Comparison of ENCODE assay signal across 9 cellular contexts in the genomic region with DNA sequence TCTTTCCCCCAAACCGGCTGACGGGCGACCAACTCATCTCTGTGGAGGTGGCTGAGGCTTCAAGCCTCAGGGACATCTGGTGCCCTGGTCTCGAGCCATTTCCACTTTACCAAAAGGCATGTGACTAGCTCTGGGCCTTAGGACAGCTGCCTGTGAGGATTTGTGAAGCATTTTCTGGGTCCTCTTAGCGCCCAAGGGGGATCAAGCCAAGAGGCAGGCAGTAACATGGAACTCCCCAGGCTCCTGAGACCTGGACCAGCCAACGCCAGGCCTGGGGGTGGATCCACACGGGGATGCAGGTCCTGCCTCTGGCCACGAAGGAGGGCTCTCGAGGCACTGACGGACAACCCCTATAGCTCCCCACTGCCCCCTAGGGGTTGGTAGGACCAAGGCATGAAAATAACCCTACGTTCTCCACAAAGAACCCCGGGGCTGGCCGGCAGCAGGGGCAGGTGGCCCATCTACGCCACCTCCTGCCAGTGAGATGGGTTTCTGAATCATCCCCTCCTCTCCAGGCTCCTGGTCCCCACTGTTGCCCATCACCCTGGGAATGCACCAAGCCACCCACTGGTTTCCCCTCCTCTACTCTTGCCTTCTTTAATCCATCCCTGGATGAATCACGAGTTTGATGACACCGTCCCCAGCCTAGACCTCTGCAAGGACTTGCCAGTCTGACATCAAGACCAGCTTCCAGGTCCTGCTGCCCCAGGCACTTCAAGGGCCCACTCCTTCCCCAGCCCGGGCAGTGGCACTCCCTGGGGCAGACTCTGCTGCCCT. TPM values are rescaled to one million over a fixed set of nuclear protein-coding genes. Genes with fewer than 3 reads are reported as not detected.
DNase-seq lines count a peak whose midpoint lies in the region; ATAC-seq and TF ChIP-seq lines count a peak whose summit lies in the region.
"Had no signal": no experiment of that assay in that cellular context is flagged by ENCODE, and none has a peak within 500 bp of the region (broad histone marks: within the 10 kb centered on the region; RNA-seq: fewer than 3 reads in every experiment).

No MANE protein-coding gene starts in this region.

- no peaks in the 10 kb centered on the region for H3K4me1 Mint-ChIP-seq in HFFc6 (ENCODE audit: low read depth)
- H3K4me1 Mint-ChIP-seq: naive B cell had no signal

- H3K18ac ChIP-seq in trophoblast cell (ENCODE audit: low read length) = no peak overlapping the region

- H3K4me3 ChIP-seq in fibroblast of mammary gland (ENCODE audit: control insufficient read depth, low read depth, low read length) = no peak overlapping the region
- H3K4me3 ChIP-seq in trophoblast cell (ENCODE audit: low read depth, low read length) = no peak overlapping the region

- H4K91ac ChIP-seq in trophoblast cell (ENCODE audit: low read depth, low read length) = no peak overlapping the region

- H3K79me2 ChIP-seq in trophoblast cell (ENCODE audit: control insufficient read depth, insufficient read depth, low read length, poor library complexity) = no peaks in the 10 kb centered on the region

- no peak overlapping the region for H3K4me2 ChIP-seq in trophoblast cell (ENCODE audit: low read length)

- no peak overlapping the region for H2BK5ac ChIP-seq in trophoblast cell (ENCODE audit: low read depth, low read length, poor library complexity)

- ATAC-seq in HG03025 (IDR thresholded peaks at IDR 0.05; ENCODE audit: low FRiP score, unreplicated experiment) (no peak), HG02852 (IDR thresholded peaks at IDR 0.05; ENCODE audit: unreplicated experiment) (no peak), GM18868 (IDR thresholded peaks at IDR 0.05; ENCODE audit: unreplicated experiment) (no peak)

- no peak overlapping the region for H3K14ac ChIP-seq in trophoblast cell (ENCODE audit: low read length)

- no peaks in the 10 kb centered on the region for H3K27me3 ChIP-seq in trophoblast cell (ENCODE audit: insufficient read depth, low read length)

- no peak overlapping the region for H3K27ac ChIP-seq in trophoblast cell (ENCODE audit: low read depth, low read length)

- H3K27ac Mint-ChIP-seq in HFFc6 = no peak overlapping the region

- WGBS in trophoblast cell (ENCODE audit: extremely low coverage, insufficient coverage, insufficient read length) = no CpG with 5 or more reads among the region's 17 CpGs

- H3K4ac ChIP-seq in trophoblast cell (ENCODE audit: low read depth, low read length) = no peak overlapping the region

- no peaks in the 10 kb centered on the region for H3K9me3 Mint-ChIP-seq in HFFc6
- H3K9me3 Mint-ChIP-seq: naive B cell had no signal

- H3K36me3 ChIP-seq in trophoblast cell (ENCODE audit: control insufficient read depth in 1 of 2, insufficient read depth in 2 of 2, low read length in 2 of 2) = peaks cover 40% of the 10 kb centered on the region in 2 experiments

- peak; percentile 75 for TF ChIP-seq CTCF in HFFc6 (IDR thresholded peaks at IDR 0.05)
- TF ChIP-seq CTCF in fibroblast of mammary gland (conservative IDR thresholded peaks at IDR 0.05; ENCODE audit: control insufficient read depth, insufficient read depth, low read depth, low read length) = peak; percentile 56

- peak overlapping the region; percentile 22 for H4K12ac ChIP-seq in trophoblast cell (ENCODE audit: low read depth, low read length)

- H3K9me3 ChIP-seq in trophoblast cell (ENCODE audit: insufficient read depth, low read depth, low read length) = no peaks in the 10 kb centered on the region

- no peaks in the 10 kb centered on the region for H3K4me1 ChIP-seq in trophoblast cell (ENCODE audit: control insufficient read depth in 1 of 2, insufficient read depth in 2 of 2, low read length in 2 of 2)

- H3K23ac ChIP-seq in trophoblast cell (ENCODE audit: low read length) = no peak overlapping the region

- no peak overlapping the region for H4K8ac ChIP-seq in trophoblast cell (ENCODE audit: low read depth, low read length)

- H2BK12ac ChIP-seq in trophoblast cell (ENCODE audit: low read length) = no peak overlapping the region

- no peak overlapping the region for H2AK5ac ChIP-seq in trophoblast cell (ENCODE audit: low read length)

- H2AFZ ChIP-seq in trophoblast cell (ENCODE audit: insufficient read depth, low read length, poor library complexity) = no peak overlapping the region

- H3K9ac ChIP-seq in trophoblast cell (ENCODE audit: low read length) = no peak overlapping the region

- H2BK120ac ChIP-seq in trophoblast cell (ENCODE audit: insufficient read depth, low read length, poor library complexity) = no peak overlapping the region

- peak; percentile 46 for DNase-seq in COR-L47 (lab: John Stamatoyannopoulos, UW)
- no peak for DNase-seq in HFFc6
- DNase-seq in UCSD-AML1 (lab: John Stamatoyannopoulos, UW; ENCODE audit: unreplicated experiment) = peak; percentile 29
- DNase-seq in fibroblast of mammary gland (ENCODE audit: low read depth) = peak; percentile 62
- DNase-seq in trophoblast cell = peak; percentile 57 to 73
- DNase-seq: naive B cell had no signal

- peaks cover 3% of the 10 kb centered on the region for H3K27me3 Mint-ChIP-seq in HFFc6 (ENCODE audit: insufficient read depth)
- H3K27me3 Mint-ChIP-seq: naive B cell had no signal

- peaks cover 22% of the 10 kb centered on the region for H3K36me3 Mint-ChIP-seq in HFFc6 (ENCODE audit: low read depth)
- H3K36me3 Mint-ChIP-seq: naive B cell had no signal

- no peak overlapping the region for H3K4me3 Mint-ChIP-seq in HFFc6
- H3K4me3 Mint-ChIP-seq: naive B cell had no signal

- H3K79me1 ChIP-seq in trophoblast cell (ENCODE audit: low read length) = no peaks in the 10 kb centered on the region

RNA-seq across cellular contexts. Expression of a gene that starts 7.0 kb away (rescaled TPM):
- 100 to 1,000 TPM; 266 to 322 (median 283) TPM for total RNA-seq in HFFc6 (2021; fragmentation: NEBNext Ultra II Directional; extraction: Animal tissue kit (Norgen Biotek cat#: 25700))
- 117 and 124 TPM in 2 replicates for polyA plus RNA-seq in trophoblast cell (2013)

RNA-seq across cellular contexts. Expression of a gene that starts 37.8 kb away (rescaled TPM):
- total RNA-seq in HFFc6 (2021; fragmentation: NEBNext Ultra II Directional; extraction: Animal tissue kit (Norgen Biotek cat#: 25700)) = 1 to 10 TPM; 4.5 to 8.2 (median 6.7) TPM
- polyA plus RNA-seq in trophoblast cell (2013) = 6.4 and 7.0 TPM in 2 replicates

RNA-seq across cellular contexts. Expression of a gene that starts 46.5 kb away (rescaled TPM):
- 10 to 100 TPM; 68.4 to 82.2 (median 80.1) TPM for total RNA-seq in HFFc6 (2021; fragmentation: NEBNext Ultra II Directional; extraction: Animal tissue kit (Norgen Biotek cat#: 25700))
- 29.5 and 30.5 TPM in 2 replicates for polyA plus RNA-seq in trophoblast cell (2013)
